8 cellular contexts compared by ENCODE assay signal in genomic region chr17:43359469-43360105, GRCh38. TPM values are rescaled to one million over a fixed set of nuclear protein-coding genes. Genes with fewer than 3 reads are reported as not detected.
DNase-seq lines count a peak whose midpoint lies in the region; ATAC-seq and TF ChIP-seq lines count a peak whose summit lies in the region.

No MANE protein-coding gene starts in this region.

- H3K4me3 ChIP-seq in BLaER1 (peak overlapping the region; percentile 67), LNCaP clone FGC (ENCODE audit: low read depth, low read length) (peak overlapping the region; percentile 65)

- ATAC-seq in HG03469 (IDR thresholded peaks at IDR 0.05; ENCODE audit: unreplicated experiment) (no peak), HG02763 (IDR thresholded peaks at IDR 0.05; ENCODE audit: unreplicated experiment) (no peak)

- POLR2A ChIA-PET in GM10248 (lab: Yijun Ruan, JAX), result interaction anchor here (0.6 to 3.0 kb wide), 11 partner anchors 9 to 361 kb away, joined by 3 to 50 read pairs (median 7); partner anchors contain the start of genes RPL27 and TMEM106A

- H3K36me3 Mint-ChIP-seq in chondrocyte (ENCODE audit: low read depth) (peaks cover 2% of the 10 kb centered on the region), neural crest cell (ENCODE audit: low read depth) (peaks cover 19% of the 10 kb centered on the region)

- H3K27me3 ChIP-seq in BLaER1, result no peaks in the 10 kb centered on the region

- H3K27ac Mint-ChIP-seq in chondrocyte (ENCODE audit: unreplicated experiment) (peak overlapping the region; percentile 99), neural crest cell (ENCODE audit: unreplicated experiment) (peak overlapping the region; percentile 81)

- peaks cover 41% of the 10 kb centered on the region for H3K4me1 ChIP-seq in BLaER1

- no peaks in the 10 kb centered on the region for H3K9me3 ChIP-seq in BLaER1

- CTCF ChIA-PET in GM10248 (lab: Yijun Ruan, JAX), result interaction anchor here (0.9 to 3.5 kb wide), 5 partner anchors 21 to 124 kb away, joined by 3 to 24 read pairs (median 5); partner anchors contain the start of gene DHX8

- H3K36me3 ChIP-seq in BLaER1, result no peaks in the 10 kb centered on the region

- no peak for TF ChIP-seq CTCF in LNCaP clone FGC (IDR thresholded peaks at IDR 0.05; ENCODE audit: control insufficient read depth, extremely low read depth, insufficient read depth)
- no peak for TF ChIP-seq CTCF in chondrocyte (IDR thresholded peaks at IDR 0.05)
- no peak for TF ChIP-seq CTCF in neural crest cell (conservative IDR thresholded peaks at IDR 0.05)
- TF ChIP-seq CTCF in GM10248 (IDR thresholded peaks at IDR 0.05; ENCODE audit: control extremely low read depth, extremely low read depth, low read depth, missing control alignments), result no peak

- no peak for DNase-seq in LNCaP clone FGC (ENCODE audit: low read depth)
- no peak for DNase-seq in chondrocyte (ENCODE audit: low spot score)
- DNase-seq in neural crest cell (ENCODE audit: low read depth, low spot score), result no peak
- no peak for DNase-seq in GM10248 (ENCODE audit: extremely low spot score)
- DNase-seq in DMS 273 treated with DMSO at 0.1 percent for 48 hours (lab: John Stamatoyannopoulos, UW), result no peak

- H3K4me1 Mint-ChIP-seq in chondrocyte (ENCODE audit: low read depth) (peaks cover 29% of the 10 kb centered on the region), neural crest cell (peaks cover 26% of the 10 kb centered on the region)

- H4K20me1 ChIP-seq in BLaER1, result no peaks in the 10 kb centered on the region

- H3K9me3 Mint-ChIP-seq in chondrocyte (ENCODE audit: low read depth) (no peaks in the 10 kb centered on the region), neural crest cell (no peaks in the 10 kb centered on the region)

- no peaks in the 10 kb centered on the region for H3K27me3 Mint-ChIP-seq in chondrocyte (ENCODE audit: low read depth)
- peaks cover 11% of the 10 kb centered on the region for H3K27me3 Mint-ChIP-seq in neural crest cell (ENCODE audit: low read depth)

- peak overlapping the region; percentile 69 for H3K4me3 Mint-ChIP-seq in chondrocyte (ENCODE audit: unreplicated experiment)
- H3K4me3 Mint-ChIP-seq in neural crest cell, result peak overlapping the region; percentile 87

- peak overlapping the region; percentile 98 for H3K27ac ChIP-seq in BLaER1

- peak overlapping the region; percentile 96 for H3K9ac ChIP-seq in BLaER1

- H3K4me2 ChIP-seq in BLaER1, result peak overlapping the region; percentile 97

RNA-seq across cellular contexts. Expression of gene ARL4D, which starts 39.2 kb away (rescaled TPM):
- 33.8 to 38.0 TPM (median 37.5 TPM) in 3 replicates for total RNA-seq in chondrocyte
- 13.8 and 14.2 TPM in 2 replicates for total RNA-seq in neural crest cell
